26 cellular contexts compared by ENCODE assay signal in genomic region chr12:84157170-84157569, GRCh38.
DNase-seq lines count a peak whose midpoint lies in the region; ATAC-seq, FAIRE-seq and TF ChIP-seq lines count a peak whose summit lies in the region.
"Had no signal": no experiment of that assay in that cellular context is flagged by ENCODE, and none has a peak within 500 bp of the region (broad histone marks: within the 10 kb centered on the region; RNA-seq: fewer than 3 reads in every experiment).

No MANE protein-coding gene starts in this region.

- no peaks in the 10 kb centered on the region for H4K20me1 ChIP-seq in HCT116 (ENCODE audit: insufficient read depth)
- H4K20me1 ChIP-seq: BLaER1 treated with 17β-estradiol and CSF1 and Interleukin-3, amounts not matched to agents 10 nM and 100 nM had no signal

- H3K27ac ChIP-seq in HCT116 (ENCODE audit: low read depth, low read length) (no peak overlapping the region), mesendoderm (ENCODE audit: low read depth, low read length) (no peak overlapping the region), kidney (ENCODE audit: low read depth in 2 of 2, low read length in 2 of 2) (no peak overlapping the region)
- H3K27ac ChIP-seq: 22Rv1; A549; BLaER1 treated with 17β-estradiol and CSF1 and Interleukin-3, amounts not matched to agents 10 nM and 100 nM; C4-2B had no signal

- no peak overlapping the region for H3K23ac ChIP-seq in mesendoderm (ENCODE audit: low read length)

- H4K8ac ChIP-seq in mesendoderm (ENCODE audit: low read depth, low read length): no peak overlapping the region

- H2BK15ac ChIP-seq in mesendoderm (replicated peaks; ENCODE audit: low read depth): no peak overlapping the region

- no peak overlapping the region for H3K4me2 ChIP-seq in HCT116 (ENCODE audit: low read length)
- H3K4me2 ChIP-seq in mesendoderm (ENCODE audit: low read length): no peak overlapping the region
- H3K4me2 ChIP-seq: A549; BLaER1 treated with 17β-estradiol and CSF1 and Interleukin-3, amounts not matched to agents 10 nM and 100 nM had no signal

- POLR2A ChIA-PET in HCT116 (lab: Charles Lee): no interaction called here

- H3K4me1 ChIP-seq in HCT116 (ENCODE audit: control insufficient read depth in 1 of 2, insufficient read depth in 2 of 2, low read length in 2 of 2) (no peaks in the 10 kb centered on the region), mesendoderm (ENCODE audit: control insufficient read depth, low read depth, low read length) (no peaks in the 10 kb centered on the region), kidney (ENCODE audit: control insufficient read depth in 1 of 2, insufficient read depth in 1 of 2, low read depth in 1 of 2, low read length in 2 of 2) (no peaks in the 10 kb centered on the region)
- H3K4me1 ChIP-seq: A549; BLaER1 treated with 17β-estradiol and CSF1 and Interleukin-3, amounts not matched to agents 10 nM and 100 nM; Caco-2 had no signal

- H2BK120ac ChIP-seq in mesendoderm (ENCODE audit: low read depth, low read length): no peak overlapping the region

- H3K9ac ChIP-seq in HCT116 (ENCODE audit: low read length) (no peak overlapping the region), mesendoderm (ENCODE audit: low read length) (no peak overlapping the region), kidney (ENCODE audit: low read length in 2 of 2) (no peak overlapping the region)
- H3K9ac ChIP-seq: BLaER1 treated with 17β-estradiol and CSF1 and Interleukin-3, amounts not matched to agents 10 nM and 100 nM had no signal

- TF ChIP-seq POLR2A in HCT116 (IDR thresholded peaks at IDR 0.05; ENCODE audit: borderline replicate concordance, extremely low read depth, insufficient read depth, insufficient read length): no peak

- H3K18ac ChIP-seq in mesendoderm (ENCODE audit: low read length): no peak overlapping the region

- CTCF ChIA-PET in HCT116 (lab: Charles Lee): no interaction called here

- H3K9me2 ChIP-seq in HCT116 (ENCODE audit: insufficient read depth): no peaks in the 10 kb centered on the region

- DNase-seq in HCT116 (ENCODE audit: low read depth, low spot score) (no peak), SK-N-DZ (ENCODE audit: low spot score) (peak; percentile 36), mesendoderm (peak; percentile 4), DMS53 (lab: John Stamatoyannopoulos, UW) (no peak), kidney (no peak), amygdala (lab: John Stamatoyannopoulos, UW) (no peak)
- DNase-seq: AML-193; Caco-2; Calu3; CD4-positive, alpha-beta T cell; CD8-positive, alpha-beta T cell; DMS79; DND-41; EL; GDM1 had no signal

- H2BK5ac ChIP-seq in mesendoderm (ENCODE audit: low read length): no peak overlapping the region

- no CpG with 5 or more reads among the region's 1 CpG for WGBS in mesendoderm (ENCODE audit: extremely low coverage, insufficient coverage, low lambda C conversion rate)

- no peaks in the 10 kb centered on the region for H3K27me3 ChIP-seq in HCT116 (ENCODE audit: insufficient read depth, low read length)
- no peaks in the 10 kb centered on the region for H3K27me3 ChIP-seq in mesendoderm (ENCODE audit: insufficient read depth, low read length, poor library complexity)
- H3K27me3 ChIP-seq: BLaER1 treated with 17β-estradiol and CSF1 and Interleukin-3, amounts not matched to agents 10 nM and 100 nM had no signal

- no peak overlapping the region for H3K4me3 ChIP-seq in HCT116 (replicated peaks in 1 of 2; ENCODE audit: low read depth in 1 of 2, low read length in 2 of 2)
- no peak overlapping the region for H3K4me3 ChIP-seq in mesendoderm (ENCODE audit: low read length)
- H3K4me3 ChIP-seq in kidney (ENCODE audit: low read length in 2 of 2): no peak overlapping the region
- H3K4me3 ChIP-seq: A549; BLaER1 treated with 17β-estradiol and CSF1 and Interleukin-3, amounts not matched to agents 10 nM and 100 nM; GM12878 had no signal

- no peak for FAIRE-seq in kidney (lab: Jason Lieb, UNC)
- FAIRE-seq: A549, D721Med, GM12878, GM12892, GM18507, GM19239 had no signal

- H3K36me3 ChIP-seq in HCT116 (ENCODE audit: control insufficient read depth in 1 of 2, insufficient read depth in 2 of 2, low read length in 2 of 2): no peaks in the 10 kb centered on the region
- no peaks in the 10 kb centered on the region for H3K36me3 ChIP-seq in mesendoderm (ENCODE audit: control insufficient read depth, insufficient read depth, low read length)
- H3K36me3 ChIP-seq in kidney (ENCODE audit: control insufficient read depth in 1 of 2, insufficient read depth in 2 of 2, low read length in 2 of 2): no peaks in the 10 kb centered on the region
- H3K36me3 ChIP-seq: BLaER1 treated with 17β-estradiol and CSF1 and Interleukin-3, amounts not matched to agents 10 nM and 100 nM had no signal

- H3K4ac ChIP-seq in mesendoderm (ENCODE audit: low read depth, low read length): no peak overlapping the region

- no peaks in the 10 kb centered on the region for H3K79me2 ChIP-seq in HCT116 (ENCODE audit: insufficient read depth, low read length)
- no peaks in the 10 kb centered on the region for H3K79me2 ChIP-seq in mesendoderm (ENCODE audit: control insufficient read depth, insufficient read depth, low read length)

- intact Hi-C loops in HCT116 (cut with micrococcal nuclease) (no loop called here), kidney (cut with DNase I) (no loop called here)

- BruUV-seq in HCT116 (replicated peaks; lab: Mats Ljungman, UMichigan): no TSS peak

- RAD21 ChIA-PET in HCT116 (lab: Charles Lee; ENCODE audit: low non-redundant PET in 1 of 2, low total read pairs in 2 of 2, uncharacterized antibody in 2 of 2, unreplicated experiment in 2 of 2): no interaction called here

- H4K5ac ChIP-seq in mesendoderm (ENCODE audit: low read length): no peak overlapping the region

- H3K9me3 ChIP-seq in HCT116 (ENCODE audit: control insufficient read depth in 1 of 2, insufficient read depth in 1 of 2, low read depth in 1 of 2, low read length in 2 of 2) (no peaks in the 10 kb centered on the region), kidney (ENCODE audit: control insufficient read depth in 1 of 2, low read length in 2 of 2) (no peaks in the 10 kb centered on the region)
- H3K9me3 ChIP-seq: A549; BLaER1 treated with 17β-estradiol and CSF1 and Interleukin-3, amounts not matched to agents 10 nM and 100 nM; Caco-2 had no signal

- no peaks in the 10 kb centered on the region for H3K79me1 ChIP-seq in mesendoderm (ENCODE audit: low read length)

- no peak overlapping the region for H2AK5ac ChIP-seq in mesendoderm (ENCODE audit: low read length)

- no peak for TF ChIP-seq RAD21 in HCT116 (IDR thresholded peaks at IDR 0.05; ENCODE audit: low read depth)

- no peak for TF ChIP-seq CTCF in HCT116 (IDR thresholded peaks at IDR 0.05 in 2 of 3, conservative IDR thresholded peaks at IDR 0.05 in 1 of 3; ENCODE audit: borderline replicate concordance in 1 of 3, insufficient read depth in 1 of 3, low read depth in 2 of 3, low read length in 2 of 3)
- TF ChIP-seq CTCF in kidney (IDR thresholded peaks at IDR 0.05; ENCODE audit: borderline replicate concordance, extremely low read depth, insufficient read depth): no peak

- H2AFZ ChIP-seq in HCT116 (ENCODE audit: low read depth, low read length, poor library complexity, severe bottlenecking): peak overlapping the region; percentile 1

- ATAC-seq in HCT116 (no peak), SK-N-SH treated with all-trans-retinoic acid at 6 μM for 48 hours (peak; percentile 41; the same call in 2 of the 3 replicates)
- no peak for ATAC-seq in activated CD4-positive, CD25-positive, alpha-beta regulatory T cell treated with anti-CD3 and anti-CD28 coated beads, Interleukin-2, amount 50 U/mL, for 24 hours
- ATAC-seq: A549; CD8-positive, alpha-beta T cell; GM12878 had no signal

- no peak overlapping the region for H3K56ac ChIP-seq in mesendoderm (ENCODE audit: low read length)

TF ChIP-seq in HCT116, 20 proteins besides CTCF, POLR2A, EP300 and RAD21 (continues in another document):
- TF ChIP-seq EZH2 (IDR thresholded peaks at IDR 0.05): no peak
- no peak for TF ChIP-seq YY1 (IDR thresholded peaks at IDR 0.05; ENCODE audit: extremely low read depth, insufficient replicate concordance, low read depth, low read length)
- TF ChIP-seq POLR2AphosphoS5 (IDR thresholded peaks at IDR 0.05; ENCODE audit: low read depth, low read length): no peak
- TF ChIP-seq FOSL1 (IDR thresholded peaks at IDR 0.05; ENCODE audit: low read depth): no peak
- TF ChIP-seq CBX3 (IDR thresholded peaks at IDR 0.05; ENCODE audit: low read depth): no peak
- no peak for TF ChIP-seq MAX (IDR thresholded peaks at IDR 0.05)

TF ChIP-seq in SK-N-SH treated with all-trans-retinoic acid at 6 μM for 48 hours, 23 proteins besides CTCF, POLR2A, EP300 and RAD21 (continues in another document):
- TF ChIP-seq ZC3H10 (CRISPR knock-in tag; IDR thresholded peaks at IDR 0.05) (no peak), ZNF565 (CRISPR knock-in tag; conservative IDR thresholded peaks at IDR 0.05; ENCODE audit: low read depth) (no peak), SNAI2 (CRISPR knock-in tag; IDR thresholded peaks at IDR 0.05) (no peak), BACH2 (CRISPR knock-in tag; IDR thresholded peaks at IDR 0.05; ENCODE audit: borderline replicate concordance) (no peak), ZNF8 (CRISPR knock-in tag; IDR thresholded peaks at IDR 0.05) (0 out of 2 replicates have a peak, but pooled peaks have one; percentile 23), CSDC2 (CRISPR knock-in tag; IDR thresholded peaks at IDR 0.05) (no peak), PPARA (CRISPR knock-in tag; IDR thresholded peaks at IDR 0.05; ENCODE audit: borderline replicate concordance) (no peak), ESRRG (CRISPR knock-in tag; IDR thresholded peaks at IDR 0.05) (no peak), ZFP3 (CRISPR knock-in tag; IDR thresholded peaks at IDR 0.05) (no peak), RARB (CRISPR knock-in tag; IDR thresholded peaks at IDR 0.05) (no peak), ZFP30 (CRISPR knock-in tag; IDR thresholded peaks at IDR 0.05) (no peak), TCF4 (CRISPR knock-in tag; IDR thresholded peaks at IDR 0.05; ENCODE audit: borderline replicate concordance) (peak; percentile 59; the same call in 1 of the 2 replicates), ISL1 (CRISPR knock-in tag; IDR thresholded peaks at IDR 0.05) (peak; percentile 87)

Comparison
In these comparisons a context has a peak if more than half of its experiments do, and no peak if none do; other contexts are left out.
1. DNase-seq: peak in SK-N-DZ (single experiment) and mesendoderm (single experiment); none in HCT116 (single experiment), DMS53 (single experiment), kidney (single experiment) and amygdala (0 of 56).